23 cellular contexts compared by ENCODE assay signal in genomic region chr4:101101072-101101471, GRCh38.
"Had no signal": no experiment of that assay in that cellular context is flagged by ENCODE, and none has a peak within 500 bp of the region (broad histone marks: within the 10 kb centered on the region; RNA-seq: fewer than 3 reads in every experiment).

No MANE protein-coding gene starts in this region.

- H3K27ac Mint-ChIP-seq: activated CD4-positive, alpha-beta memory T cell treated with anti-CD3 and anti-CD28 coated beads, Interleukin-2, amount 10 ng/mL, durations not matched to agents 7 days and 5 days; activated T-cell treated with anti-CD3 and anti-CD28 coated beads, Interleukin-2, amount 50 U/mL, for 24 hours; activated T-helper 2 cell treated with anti-CD3 and anti-CD28 coated beads, Interferon-gamma antibody, Interleukin-2, Interleukin-4, amounts not matched to agents 10 μg/mL and 5 μg/mL and 100 μg/mL, durations not matched to agents 14 hours and 24 hours and 36 hours; progenitor cell of endocrine pancreas had no signal

- H3K4me1 ChIP-seq: uterus had no signal

- H3K9me3 ChIP-seq: left ventricle myocardium inferior, mucosa of descending colon, right atrium auricular region, transverse colon, uterus had no signal

- H3K4me2 ChIP-seq: hepatocyte had no signal

- H2AFZ ChIP-seq: hepatocyte had no signal

- H3K27me3 Mint-ChIP-seq: activated CD4-positive, alpha-beta memory T cell treated with anti-CD3 and anti-CD28 coated beads, Interleukin-2, amount 10 ng/mL, durations not matched to agents 7 days and 5 days; activated T-cell treated with anti-CD3 and anti-CD28 coated beads, Interleukin-2, amount 50 U/mL, for 24 hours; brain; effector memory CD8-positive, alpha-beta T cell; memory B cell; naive B cell; progenitor cell of endocrine pancreas had no signal

- ATAC-seq: effector memory CD8-positive, alpha-beta T cell; mucosa of descending colon; stimulated activated naive CD8-positive, alpha-beta T cell treated with anti-CD3 and anti-CD28 coated beads, Interleukin-15, Interleukin-2, amounts not matched to agents 100 U/mL and 50 U/mL, for 24 hours had no signal

- H3K9me3 Mint-ChIP-seq: activated CD4-positive, alpha-beta memory T cell treated with anti-CD3 and anti-CD28 coated beads, Interleukin-2, amount 10 ng/mL, durations not matched to agents 7 days and 5 days; activated T-cell treated with anti-CD3 and anti-CD28 coated beads, Interleukin-2, amount 50 U/mL, for 24 hours; activated T-helper 2 cell treated with anti-CD3 and anti-CD28 coated beads, Interferon-gamma antibody, Interleukin-2, Interleukin-4, amounts not matched to agents 10 μg/mL and 5 μg/mL and 100 μg/mL, durations not matched to agents 14 hours and 24 hours and 36 hours; effector memory CD8-positive, alpha-beta T cell; memory B cell; naive B cell; neural crest cell had no signal

- H3K4me3 ChIP-seq: hepatocyte, left ventricle myocardium inferior, mucosa of descending colon, right atrium auricular region, transverse colon, uterus had no signal

- H3K79me2 ChIP-seq: hepatocyte had no signal

- H3K36me3 ChIP-seq: left ventricle myocardium inferior, right atrium auricular region, uterus had no signal

- H3K27me3 ChIP-seq: hepatocyte, right atrium auricular region, transverse colon, uterus had no signal

- H3K4me3 Mint-ChIP-seq: activated CD4-positive, alpha-beta memory T cell treated with anti-CD3 and anti-CD28 coated beads, Interleukin-2, amount 10 ng/mL, durations not matched to agents 7 days and 5 days; activated T-cell treated with anti-CD3 and anti-CD28 coated beads, Interleukin-2, amount 50 U/mL, for 24 hours; brain; effector memory CD8-positive, alpha-beta T cell; memory B cell; naive B cell; neural crest cell had no signal

- H3K27ac ChIP-seq: hepatocyte, right atrium auricular region, transverse colon, uterus had no signal

- DNase-seq: activated CD4-positive, alpha-beta memory T cell treated with anti-CD3 and anti-CD28 coated beads, Interleukin-2, amount 10 ng/mL, durations not matched to agents 7 days and 5 days; activated CD4-positive, alpha-beta T cell treated with anti-CD3 and anti-CD28 coated beads for 48 hours; activated CD4-positive, CD25-positive, alpha-beta regulatory T cell; activated naive CD4-positive, alpha-beta T cell treated with Interleukin-2 at 50 U/mL for 16 hours; activated T-cell treated with anti-CD3 and anti-CD28 coated beads, Interleukin-2, amount 50 U/mL, for 24 hours; caudate nucleus; effector memory CD8-positive, alpha-beta T cell; foreskin fibroblast; islet precursor cell; left ventricle myocardium inferior; mucosa of descending colon; naive B cell; stimulated activated naive CD8-positive, alpha-beta T cell treated with anti-CD3 and anti-CD28 coated beads, Interleukin-15, Interleukin-2, amounts not matched to agents 100 U/mL and 50 U/mL, for 24 hours; T1000; transverse colon; uterus had no signal
